ENCODE assay signal across 8 cellular contexts in the genomic region with DNA sequence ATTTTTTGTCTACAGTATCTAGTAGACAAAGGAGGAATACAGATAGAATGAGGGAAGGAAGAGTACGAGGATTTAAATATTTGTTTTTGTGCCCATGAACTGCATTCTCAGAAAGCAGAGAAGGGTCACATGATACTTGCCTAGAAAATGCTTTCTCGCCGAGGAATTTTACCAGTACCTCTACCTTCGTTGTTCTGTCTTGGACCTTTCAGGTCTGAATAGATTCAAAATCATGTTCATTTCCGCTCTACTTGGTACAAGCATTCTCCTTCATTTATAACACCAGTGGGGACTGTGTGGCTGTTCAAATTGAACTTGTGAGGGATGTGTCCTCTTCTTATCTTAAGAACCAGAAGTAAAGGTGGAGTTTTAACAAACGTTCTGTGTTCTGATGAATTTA. TPM values are rescaled to one million over a fixed set of nuclear protein-coding genes. Genes with fewer than 3 reads are reported as not detected.
DNase-seq lines count a peak whose midpoint lies in the region; ATAC-seq and TF ChIP-seq lines count a peak whose summit lies in the region.

No MANE protein-coding gene starts in this region.

- TF ChIP-seq CTCF in ascending aorta (IDR thresholded peaks at IDR 0.05): no peak
- no peak for TF ChIP-seq CTCF in lower lobe of right lung (IDR thresholded peaks at IDR 0.05)

- intact Hi-C loops in ascending aorta (cut with DNase I): loop anchor here (10.0 kb wide), 1 partner anchor 1092 kb away; no protein-coding TSS in a partner anchor
- intact Hi-C loops in lower lobe of right lung (cut with DNase I): no loop called here

- peaks cover 76% of the 10 kb centered on the region for H3K4me1 Mint-ChIP-seq in activated naive CD4-positive, alpha-beta T cell treated with anti-CD3 and anti-CD28 coated beads, Interleukin-2, amount 50 U/mL, for 24 hours

- H3K9me3 ChIP-seq in ascending aorta: no peaks in the 10 kb centered on the region
- no peaks in the 10 kb centered on the region for H3K9me3 ChIP-seq in lower lobe of right lung

- no peaks in the 10 kb centered on the region for H3K9me3 Mint-ChIP-seq in activated naive CD4-positive, alpha-beta T cell treated with anti-CD3 and anti-CD28 coated beads, Interleukin-2, amount 50 U/mL, for 24 hours

- H3K4me3 ChIP-seq in ascending aorta (peak overlapping the region; percentile 77 to 80), lower lobe of right lung (peak overlapping the region; percentile 90), urinary bladder (ENCODE audit: low read depth, low read length) (peak overlapping the region; percentile 95)

- H3K36me3 Mint-ChIP-seq in activated naive CD4-positive, alpha-beta T cell treated with anti-CD3 and anti-CD28 coated beads, Interleukin-2, amount 50 U/mL, for 24 hours: peaks cover 20% of the 10 kb centered on the region

- 3% methylated on average over 6 of the region's 6 CpGs for WGBS in urinary bladder

- CTCF ChIA-PET in HEK293T (lab: Yijun Ruan, JAX): interaction anchor here (1.0 kb wide), 1 partner anchor 11 kb away, joined by 3 read pairs; no protein-coding TSS in a partner anchor

- H3K4me3 Mint-ChIP-seq in activated naive CD4-positive, alpha-beta T cell treated with anti-CD3 and anti-CD28 coated beads, Interleukin-2, amount 50 U/mL, for 24 hours: peak overlapping the region; percentile 96

- no peak overlapping the region for H3K27ac ChIP-seq in ascending aorta
- H3K27ac ChIP-seq in lower lobe of right lung: no peak overlapping the region
- no peak overlapping the region for H3K27ac ChIP-seq in urinary bladder (ENCODE audit: low read depth)

- ATAC-seq in lower lobe of right lung: no peak
- ATAC-seq in GM19467 (IDR thresholded peaks at IDR 0.05; ENCODE audit: unreplicated experiment): no peak

- H3K27me3 ChIP-seq in ascending aorta: no peaks in the 10 kb centered on the region
- H3K27me3 ChIP-seq in lower lobe of right lung (ENCODE audit: low read depth): no peaks in the 10 kb centered on the region

- POLR2A ChIA-PET in HEK293T (lab: Yijun Ruan, JAX): no interaction called here

- peaks cover 3 to 6% of the 10 kb centered on the region in 2 donors for H3K36me3 ChIP-seq in ascending aorta
- peaks cover 30% of the 10 kb centered on the region for H3K36me3 ChIP-seq in lower lobe of right lung
- H3K36me3 ChIP-seq in urinary bladder (ENCODE audit: insufficient read depth): no peaks in the 10 kb centered on the region

- H3K27ac Mint-ChIP-seq in activated naive CD4-positive, alpha-beta T cell treated with anti-CD3 and anti-CD28 coated beads, Interleukin-2, amount 50 U/mL, for 24 hours: peak overlapping the region; percentile 97

- no peak for DNase-seq in activated naive CD4-positive, alpha-beta T cell treated with Interleukin-2 at 50 U/mL for 16 hours
- no peak for DNase-seq in ascending aorta (ENCODE audit: low spot score in 2 of 2)
- DNase-seq in lower lobe of right lung: no peak
- no peak for DNase-seq in HEK293T (ENCODE audit: extremely low spot score)
- no peak for DNase-seq in activated CD4-positive, CD25-positive, alpha-beta regulatory T cell treated with anti-CD3 and anti-CD28 coated beads, Interleukin-2, amount 50 U/mL, for 72 hours

- H3K4me1 ChIP-seq in ascending aorta (peaks cover 6 to 23% of the 10 kb centered on the region in 2 donors), lower lobe of right lung (peaks cover 50% of the 10 kb centered on the region), urinary bladder (ENCODE audit: insufficient read depth) (no peaks in the 10 kb centered on the region)

- H3K27me3 Mint-ChIP-seq in activated naive CD4-positive, alpha-beta T cell treated with anti-CD3 and anti-CD28 coated beads, Interleukin-2, amount 50 U/mL, for 24 hours: no peaks in the 10 kb centered on the region

TF ChIP-seq in HEK293T, 16 proteins besides CTCF, POLR2A, EP300 and RAD21:
- TF ChIP-seq SUZ12 (IDR thresholded peaks at IDR 0.05) (no peak), NFRKB (IDR thresholded peaks at IDR 0.05) (no peak), TARDBP (IDR thresholded peaks at IDR 0.05) (no peak), ZNF384 (IDR thresholded peaks at IDR 0.05) (no peak), BHLHE40 (IDR thresholded peaks at IDR 0.05; ENCODE audit: borderline replicate concordance) (no peak), HDGF (IDR thresholded peaks at IDR 0.05; ENCODE audit: borderline replicate concordance) (no peak), FOXA1 (IDR thresholded peaks at IDR 0.05) (no peak)
- TF ChIP-seq, protein P1, sequence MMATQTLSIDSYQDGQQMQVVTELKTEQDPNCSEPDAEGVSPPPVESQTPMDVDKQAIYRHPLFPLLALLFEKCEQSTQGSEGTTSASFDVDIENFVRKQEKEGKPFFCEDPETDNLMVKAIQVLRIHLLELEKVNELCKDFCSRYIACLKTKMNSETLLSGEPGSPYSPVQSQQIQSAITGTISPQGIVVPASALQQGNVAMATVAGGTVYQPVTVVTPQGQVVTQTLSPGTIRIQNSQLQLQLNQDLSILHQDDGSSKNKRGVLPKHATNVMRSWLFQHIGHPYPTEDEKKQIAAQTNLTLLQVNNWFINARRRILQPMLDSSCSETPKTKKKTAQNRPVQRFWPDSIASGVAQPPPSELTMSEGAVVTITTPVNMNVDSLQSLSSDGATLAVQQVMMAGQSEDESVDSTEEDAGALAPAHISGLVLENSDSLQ (IDR thresholded peaks at IDR 0.05): no peak

RNA-seq across cellular contexts. Expression of a gene that starts 1.9 kb away (rescaled TPM):
- 6.7 TPM for total RNA-seq in ascending aorta
- total RNA-seq in lower lobe of right lung: 25.6 TPM
- 28.7 TPM for total RNA-seq in urinary bladder
- 9.5 TPM for polyA plus RNA-seq in urinary bladder
